ENCODE assay signal across 6 cellular contexts in genomic region chr2:11517906-11518305, GRCh38.
"Had no signal": no experiment of that assay in that cellular context is flagged by ENCODE, and none has a peak within 500 bp of the region (broad histone marks: within the 10 kb centered on the region; RNA-seq: fewer than 3 reads in every experiment).

No MANE protein-coding gene starts in this region.

- DNase-seq: H9, HCEC 1CT, HFFc6, Kasumi-1, KG1 had no signal

- ATAC-seq: GM23338 had no signal

- H3K4me3 ChIP-seq: GM23338 had no signal
